In the genomic region with DNA sequence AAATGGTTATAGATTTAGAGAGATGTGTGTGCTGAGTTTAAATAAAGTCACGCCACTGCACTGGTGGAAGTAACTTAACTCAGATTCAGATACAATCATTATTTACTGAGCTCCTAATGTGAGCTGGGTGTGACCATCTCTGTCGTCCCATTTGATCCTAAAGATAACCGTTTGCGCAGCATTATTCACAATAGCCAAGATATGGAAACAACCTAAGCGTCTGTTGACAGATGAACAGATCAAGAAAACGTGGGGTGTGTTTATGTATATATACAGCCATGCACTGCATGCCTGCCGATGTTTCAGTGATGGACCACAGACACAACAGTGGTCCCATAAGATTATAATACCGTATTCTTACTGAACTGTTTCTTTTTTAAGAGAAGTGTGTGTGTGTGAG, we compare ENCODE assay signal across 33 cellular contexts.
"Had no signal": no experiment of that assay in that cellular context is flagged by ENCODE, and none has a peak within 500 bp of the region (broad histone marks: within the 10 kb centered on the region; RNA-seq: fewer than 3 reads in every experiment).

No MANE protein-coding gene starts in this region.

- H3K27ac ChIP-seq: adrenal gland, ascending aorta, body of pancreas, brain microvascular endothelial cell, cardiac muscle cell had no signal

- H3K27me3 ChIP-seq: adrenal gland, ascending aorta, body of pancreas, brain microvascular endothelial cell, breast epithelium, cardiac muscle cell had no signal

- H3K9me3 ChIP-seq: adrenal gland, ascending aorta, body of pancreas, breast epithelium had no signal

- ATAC-seq: activated naive CD4-positive, alpha-beta T cell treated with anti-CD3 and anti-CD28 coated beads, Interleukin-2, amount 50 U/mL, for 72 hours; activated naive CD8-positive, alpha-beta T cell treated with anti-CD3 and anti-CD28 coated beads, Interleukin-2, amount 50 U/mL, for 24 hours; activated T-cell treated with anti-CD3 and anti-CD28 coated beads, Interleukin-2, amount 50 U/mL, for 4 hours; activated T-cell treated with anti-CD3 and anti-CD28 coated beads, Interleukin-2, amount 50 U/mL, for 72 hours; activated T-helper 17 cell treated with anti-CD3 and anti-CD28 coated beads, Interleukin-2, amount 50 U/mL, for 72 hours; body of pancreas had no signal

- H3K4me3 ChIP-seq: adrenal gland, ascending aorta, body of pancreas, breast epithelium, cardiac muscle cell had no signal

- DNase-seq: activated effector memory CD4-positive, alpha-beta T cell treated with anti-CD3 and anti-CD28 coated beads, Interleukin-2, amount 50 U/mL, for 16 hours; activated effector memory CD4-positive, alpha-beta T cell treated with Interleukin-2 at 50 U/mL for 16 hours; activated gamma-delta T cell; activated gamma-delta T cell treated with Interleukin-2 at 50 U/mL for 16 hours; activated naive CD4-positive, alpha-beta T cell; activated naive CD4-positive, alpha-beta T cell treated with anti-CD3 and anti-CD28 coated beads for 36 hours; activated naive CD4-positive, alpha-beta T cell treated with anti-CD3 and anti-CD28 coated beads, Interleukin-2, amount 10 ng/mL, durations not matched to agents 7 days and 5 days; activated naive CD4-positive, alpha-beta T cell treated with anti-CD3 and anti-CD28 coated beads, Interleukin-2, amount 50 U/mL, for 16 hours; activated naive CD4-positive, alpha-beta T cell treated with Interleukin-2 at 50 U/mL for 16 hours; activated naive CD8-positive, alpha-beta T cell treated with anti-CD3 and anti-CD28 coated beads for 36 hours; activated naive CD8-positive, alpha-beta T cell treated with anti-CD3 and anti-CD28 coated beads, Interleukin-2, amount 10 ng/mL, durations not matched to agents 7 days and 5 days; activated naive CD8-positive, alpha-beta T cell treated with anti-CD3 and anti-CD28 coated beads, Interleukin-2, amount 50 U/mL, for 24 hours; activated T-cell treated with anti-CD3 and anti-CD28 coated beads for 4 hours; activated T-cell treated with anti-CD3 and anti-CD28 coated beads, Interleukin-2, amount 50 U/mL, for 1 hour; activated T-cell treated with anti-CD3 and anti-CD28 coated beads, Interleukin-2, amount 50 U/mL, for 24 hours; activated T-cell treated with anti-CD3 and anti-CD28 coated beads, Interleukin-2, amount 50 U/mL, for 4 hours; activated T-cell treated with anti-CD3 and anti-CD28 coated beads, Interleukin-2, amount 50 U/mL, for 48 hours; activated T-cell treated with anti-CD3 and anti-CD28 coated beads, Interleukin-2, amount 50 U/mL, for 72 hours; adrenal gland; amniotic stem cell; amygdala; anterior cingulate cortex; aorta; body of pancreas; brain microvascular endothelial cell; caudate nucleus; central memory CD4-positive, alpha-beta T cell; cerebellar nuclear complex had no signal

- H3K36me3 ChIP-seq: adrenal gland, ascending aorta, brain microvascular endothelial cell, breast epithelium, cardiac muscle cell had no signal
